ENCODE assay signal across 8 cellular contexts in genomic region chr6:30885999-30886896, GRCh38. TPM values are rescaled to one million over a fixed set of nuclear protein-coding genes. Genes with fewer than 3 reads are reported as not detected.
DNase-seq lines count a peak whose midpoint lies in the region; ATAC-seq and TF ChIP-seq lines count a peak whose summit lies in the region.

No MANE protein-coding gene starts in this region.

- H3K56ac ChIP-seq in IMR-90 (ENCODE audit: extremely low read depth, insufficient read depth, low read length), result peak overlapping the region; percentile 54; the same call in 1 of the 2 replicates

- no peak for TF ChIP-seq RAD21 in IMR-90 (IDR thresholded peaks at IDR 0.05; ENCODE audit: low read length)

- H2AK9ac ChIP-seq in IMR-90 (replicated peaks; ENCODE audit: low read depth, low read length, poor library complexity), result peak overlapping the region; percentile 93

- H4K91ac ChIP-seq in IMR-90 (ENCODE audit: insufficient read depth, low read depth, low read length), result peak overlapping the region; percentile 70

- H4K20me1 ChIP-seq in IMR-90 (ENCODE audit: insufficient read depth, low read length), result no peaks in the 10 kb centered on the region

- peaks cover 14% of the 10 kb centered on the region for H3K9me1 ChIP-seq in IMR-90 (ENCODE audit: insufficient read depth, low read length)

- DNase-seq in COLO668 (lab: John Stamatoyannopoulos, UW; ENCODE audit: unreplicated experiment) (peak; percentile 50), IMR-90 (peak; percentile 79), T1000 (lab: John Stamatoyannopoulos, UW) (peak; percentile 84), lower lobe of right lung (no peak), stomach (peak; percentile 49), CD1c-positive myeloid dendritic cell (ENCODE audit: extremely low spot score) (no peak)

- H3K4me3 ChIP-seq in IMR-90 (ENCODE audit: insufficient read depth, low read depth, low read length) (peak overlapping the region; percentile 81), ectodermal cell (ENCODE audit: insufficient read depth, low read depth, low read length) (peak overlapping the region; percentile 55), lower lobe of right lung (peak overlapping the region; percentile 62), stomach (peak overlapping the region; percentile 79 to 92 (median 80))

- peaks cover 47% of the 10 kb centered on the region for H3K4me1 ChIP-seq in IMR-90 (ENCODE audit: control insufficient read depth, insufficient read depth, low read length)
- peaks cover 25% of the 10 kb centered on the region for H3K4me1 ChIP-seq in ectodermal cell (ENCODE audit: control insufficient read depth, insufficient read depth, low read length)
- peaks cover 40% of the 10 kb centered on the region for H3K4me1 ChIP-seq in lower lobe of right lung
- peaks cover 38 to 86% (median 63%) of the 10 kb centered on the region in 4 donors for H3K4me1 ChIP-seq in stomach

- H4K8ac ChIP-seq in IMR-90 (ENCODE audit: low read depth in 2 of 2, low read length in 2 of 2), result peak overlapping the region; percentile 12 to 78

- no peak for TF ChIP-seq EP300 in stomach (IDR thresholded peaks at IDR 0.05)

- H3K9me3 ChIP-seq in IMR-90 (ENCODE audit: control insufficient read depth, insufficient read depth, low read length), result no peaks in the 10 kb centered on the region
- no peaks in the 10 kb centered on the region for H3K9me3 ChIP-seq in ectodermal cell (ENCODE audit: control insufficient read depth, low read length)
- no peaks in the 10 kb centered on the region for H3K9me3 ChIP-seq in lower lobe of right lung
- H3K9me3 ChIP-seq in stomach, result no peaks in the 10 kb centered on the region

- peak overlapping the region; percentile 91 for H3K4ac ChIP-seq in IMR-90 (ENCODE audit: low read depth, low read length)

- peak; percentile 59 for ATAC-seq in IMR-90 (ENCODE audit: low read depth)
- peak; percentile 0 to 20 for ATAC-seq in lower lobe of right lung
- ATAC-seq in GM18517 (IDR thresholded peaks at IDR 0.05; ENCODE audit: unreplicated experiment), result no peak

- peak overlapping the region; percentile 56 for H2BK5ac ChIP-seq in IMR-90 (ENCODE audit: low read depth, low read length, poor library complexity, severe bottlenecking)

- dilution Hi-C loops in IMR-90 (cut with HindIII; ENCODE audit: low sequenced_read_pairs, unreplicated experiment), result no loop called here

- CTCF ChIA-PET in IMR-90 (lab: Yijun Ruan, JAX), result no interaction called here

- H2BK120ac ChIP-seq in IMR-90 (ENCODE audit: low read depth, low read length), result peak overlapping the region; percentile 82

- H2BK20ac ChIP-seq in IMR-90 (ENCODE audit: low read depth, low read length), result peak overlapping the region; percentile 41

- 0% methylated on average over 5 of the region's 18 CpGs; no CpG with 5 or more reads in 1 of the 2 experiments for WGBS in IMR-90 (ENCODE audit: extremely low coverage in 2 of 2, insufficient read length in 1 of 2), 2 experiments
- 0 to 1% methylated on average over 18 of the region's 18 CpGs for WGBS in ectodermal cell, 2 experiments
- 18 to 30% (median 19%) methylated on average over 16 to 18 of the region's 18 CpGs for WGBS in stomach, 5 donors

- no TSS peak for BruUV-seq in IMR-90 (replicated peaks; lab: Mats Ljungman, UMichigan)

- H3K36me3 ChIP-seq in IMR-90 (ENCODE audit: control insufficient read depth, insufficient read depth, low read length) (peaks cover 22% of the 10 kb centered on the region), ectodermal cell (ENCODE audit: control insufficient read depth, insufficient read depth, low read length) (peaks cover 25% of the 10 kb centered on the region), lower lobe of right lung (peaks cover 22% of the 10 kb centered on the region), stomach (peaks cover 6 to 28% (median 27%) of the 10 kb centered on the region in 4 donors)

- no peak for TF ChIP-seq CTCF in IMR-90 (conservative IDR thresholded peaks at IDR 0.05; ENCODE audit: low read depth, low read length)
- TF ChIP-seq CTCF in lower lobe of right lung (IDR thresholded peaks at IDR 0.05), result no peak
- no peak for TF ChIP-seq CTCF in stomach (IDR thresholded peaks at IDR 0.05)

- POLR2A ChIA-PET in IMR-90 (lab: Charles Lee; ENCODE audit: unreplicated experiment), result interaction anchor here (0.5 kb wide), 1 partner anchor 167 kb away, joined by 5 read pairs; no protein-coding TSS in a partner anchor

- peak overlapping the region; percentile 67 for H4K5ac ChIP-seq in IMR-90 (ENCODE audit: low read depth, low read length)

- intact Hi-C loops in IMR-90 (cut with micrococcal nuclease), result no loop called here
- intact Hi-C loops in lower lobe of right lung (cut with DNase I), result no loop called here
- intact Hi-C loops in stomach (cut with DNase I; ENCODE audit: low total_unique reads), result no loop called here

- peak overlapping the region; percentile 90 for H3K14ac ChIP-seq in IMR-90 (replicated peaks; ENCODE audit: low read depth, low read length)

- H3K27ac ChIP-seq in IMR-90 (ENCODE audit: insufficient read depth, low read length) (peak overlapping the region; percentile 69), ectodermal cell (ENCODE audit: insufficient read depth, low read depth, low read length, poor library complexity, severe bottlenecking) (peak overlapping the region; percentile 96), lower lobe of right lung (peak overlapping the region; percentile 67), stomach (peak overlapping the region; percentile 92 to 95 (median 93))

- peak overlapping the region; percentile 59; the same call in 1 of the 3 replicates for H2BK15ac ChIP-seq in IMR-90 (ENCODE audit: low read depth, low read length)

- H2AK5ac ChIP-seq in IMR-90 (ENCODE audit: low read depth, low read length), result peak overlapping the region; percentile 78

- peak overlapping the region; percentile 52 for H3K18ac ChIP-seq in IMR-90 (ENCODE audit: low read depth, low read length)

- in situ Hi-C loops in IMR-90 (cut with MboI; ENCODE audit: low sequenced_read_pairs), result no loop called here

- peak overlapping the region; percentile 89 for H2AFZ ChIP-seq in IMR-90 (replicated peaks; ENCODE audit: low read length, poor library complexity)

- H3K79me1 ChIP-seq in IMR-90 (ENCODE audit: low read depth in 1 of 2, low read length in 2 of 2), result peaks cover 25 to 55% of the 10 kb centered on the region in 2 experiments

- H3K27me3 ChIP-seq in IMR-90 (ENCODE audit: control insufficient read depth, insufficient read depth, low read length) (no peaks in the 10 kb centered on the region), ectodermal cell (ENCODE audit: control insufficient read depth, insufficient read depth, low read length, poor library complexity, severe bottlenecking) (no peaks in the 10 kb centered on the region), lower lobe of right lung (ENCODE audit: low read depth) (no peaks in the 10 kb centered on the region), stomach (peaks cover 0 to 4% (median 0%) of the 10 kb centered on the region in 3 donors)

- H3K4me2 ChIP-seq in IMR-90 (ENCODE audit: low read depth, low read length), result peak overlapping the region; percentile 96

- TF ChIP-seq POLR2A in IMR-90 (IDR thresholded peaks at IDR 0.05; ENCODE audit: low read depth, low read length) (no peak), stomach (IDR thresholded peaks at IDR 0.05) (no peak)

- H3K23ac ChIP-seq in IMR-90 (ENCODE audit: low read depth, low read length), result peak overlapping the region; percentile 86

- peak overlapping the region; percentile 66 for H3K9ac ChIP-seq in IMR-90 (ENCODE audit: low read depth, low read length)

RNA-seq across cellular contexts. Expression of gene DDR1, which starts 1.9 kb away (rescaled TPM):
- 5.6 and 6.7 TPM in 2 replicates for total RNA-seq in IMR-90 (2012; rRNA removed)
- 17.8 and 19.6 TPM in 2 replicates for polyA plus RNA-seq in IMR-90 (2012; rRNA removed)
- polyA plus RNA-seq in IMR-90 (2012; cell fraction: cytosol; rRNA removed), result 15.6 and 26.4 TPM in 2 replicates
- 56.9 and 61.7 TPM in 2 replicates for polyA plus RNA-seq in IMR-90 (2012; cell fraction: nucleus; rRNA removed; ENCODE audit: low replicate concordance)
- 199 TPM for polyA plus RNA-seq in ectodermal cell (2013, experiment 1 of 4)
- polyA plus RNA-seq in ectodermal cell (2013, experiment 2 of 4), result 192 TPM
- polyA plus RNA-seq in ectodermal cell (2013, experiment 3 of 4), result 170 TPM
- polyA plus RNA-seq in ectodermal cell (2013, experiment 4 of 4), result 192 TPM
- 80.9 TPM for total RNA-seq in lower lobe of right lung
- total RNA-seq in stomach, result 100 to 1,000 TPM in 3 of 5 donors, 10 to 100 TPM in 2; 51.3 to 144 (median 109) TPM
- polyA plus RNA-seq in stomach, result 10 to 100 TPM; 17.6 to 88.7 (median 49.4) TPM

RNA-seq across cellular contexts. Expression of gene GTF2H4, which starts 21.8 kb away (rescaled TPM):
- total RNA-seq in IMR-90 (2012; rRNA removed), result 6.9 and 13.4 TPM in 2 replicates
- 29.5 and 30.8 TPM in 2 replicates for polyA plus RNA-seq in IMR-90 (2012; rRNA removed)
- polyA plus RNA-seq in IMR-90 (2012; cell fraction: cytosol; rRNA removed), result 19.0 and 20.5 TPM in 2 replicates
- polyA plus RNA-seq in IMR-90 (2012; cell fraction: nucleus; rRNA removed; ENCODE audit: low replicate concordance), result 90.6 and 118 TPM in 2 replicates
- 75.3 TPM for polyA plus RNA-seq in ectodermal cell (2013, experiment 1 of 4)
- polyA plus RNA-seq in ectodermal cell (2013, experiment 2 of 4), result 80.7 TPM
- 49.6 TPM for polyA plus RNA-seq in ectodermal cell (2013, experiment 3 of 4)
- 60.3 TPM for polyA plus RNA-seq in ectodermal cell (2013, experiment 4 of 4)
- 37.1 TPM for total RNA-seq in lower lobe of right lung
- total RNA-seq in stomach, result 10 to 100 TPM in 2 of 5 donors, 1 to 10 TPM in 3; 3.9 to 67.4 (median 8.1) TPM
- polyA plus RNA-seq in stomach, result 10 to 100 TPM; 15.3 to 29.6 (median 17.6) TPM

RNA-seq across cellular contexts. Expression of gene VARS2, which starts 27.8 kb away (rescaled TPM):
- 6.9 and 7.2 TPM in 2 replicates for total RNA-seq in IMR-90 (2012; rRNA removed)
- 13.3 and 14.0 TPM in 2 replicates for polyA plus RNA-seq in IMR-90 (2012; rRNA removed)
- 5.5 and 6.7 TPM in 2 replicates for polyA plus RNA-seq in IMR-90 (2012; cell fraction: cytosol; rRNA removed)
- polyA plus RNA-seq in IMR-90 (2012; cell fraction: nucleus; rRNA removed; ENCODE audit: low replicate concordance), result 98.4 and 123 TPM in 2 replicates
- polyA plus RNA-seq in ectodermal cell (2013, experiment 1 of 4), result 93.5 TPM
- polyA plus RNA-seq in ectodermal cell (2013, experiment 2 of 4), result 91.2 TPM
- 56.0 TPM for polyA plus RNA-seq in ectodermal cell (2013, experiment 3 of 4)
- polyA plus RNA-seq in ectodermal cell (2013, experiment 4 of 4), result 65.6 TPM
- 33.0 TPM for total RNA-seq in lower lobe of right lung
- 10 to 100 TPM in 4 of 5 donors, 1 to 10 TPM in 1; 1.2 to 61.6 (median 22.7) TPM for total RNA-seq in stomach
- polyA plus RNA-seq in stomach, result 10 to 100 TPM; 17.9 to 21.8 (median 18.5) TPM

RNA-seq across cellular contexts. Expression of gene SFTA2, which starts 45.7 kb away (rescaled TPM):
- total RNA-seq in IMR-90 (2012; rRNA removed) (not detected in 2 replicates), lower lobe of right lung (351 TPM), stomach (10 to 100 TPM in 1 of 5 donors, 1 to 10 TPM in 1, not detected in 3; 2.8 to 15.2 TPM)
- polyA plus RNA-seq in IMR-90 (2012; rRNA removed) (not detected in 2 replicates), stomach (10 to 100 TPM; 10.2 to 94.7 (median 44.1) TPM)
- not detected in 2 replicates for polyA plus RNA-seq in IMR-90 (2012; cell fraction: cytosol; rRNA removed)
- polyA plus RNA-seq in IMR-90 (2012; cell fraction: nucleus; rRNA removed; ENCODE audit: low replicate concordance), result not detected in 2 replicates
- not detected for polyA plus RNA-seq in ectodermal cell (2013, experiment 1 of 4)
- polyA plus RNA-seq in ectodermal cell (2013, experiment 2 of 4), result not detected
- not detected for polyA plus RNA-seq in ectodermal cell (2013, experiment 3 of 4)
- polyA plus RNA-seq in ectodermal cell (2013, experiment 4 of 4), result not detected

RNA-seq across cellular contexts. Expression of gene MUCL3, which starts 54.5 kb away (rescaled TPM):
- total RNA-seq in IMR-90 (2012; rRNA removed), result not detected in 2 replicates
- polyA plus RNA-seq in IMR-90 (2012; rRNA removed), result not detected in 2 replicates
- not detected in 2 replicates for polyA plus RNA-seq in IMR-90 (2012; cell fraction: cytosol; rRNA removed)
- polyA plus RNA-seq in IMR-90 (2012; cell fraction: nucleus; rRNA removed; ENCODE audit: low replicate concordance), result not detected in 2 replicates
- 0.11 TPM for polyA plus RNA-seq in ectodermal cell (2013, experiment 1 of 4)
- polyA plus RNA-seq in ectodermal cell (2013, experiment 2 of 4), result 0.23 TPM
- 0.16 TPM for polyA plus RNA-seq in ectodermal cell (2013, experiment 3 of 4)
- 0.24 TPM for polyA plus RNA-seq in ectodermal cell (2013, experiment 4 of 4)
- total RNA-seq in lower lobe of right lung, result 5.3 TPM
- 100 to 1,000 TPM in 3 of 5 donors, 10 to 100 TPM in 1, under 1 TPM in 1; 0.87 to 346 (median 168) TPM for total RNA-seq in stomach
- polyA plus RNA-seq in stomach, result 10 to 100 TPM; 17.5 to 83.3 (median 39.6) TPM

Comparison
In these comparisons a context has a peak if more than half of its experiments do, and no peak if none do; other contexts are left out.
1. DNase-seq: peak in COLO668 (single experiment), IMR-90 (single experiment), T1000 (single experiment) and stomach (single experiment); none in lower lobe of right lung (single experiment) and CD1c-positive myeloid dendritic cell (single experiment).
2. Peak in every context shown above with its lines, with median percentiles within 50 percentile points of each other: H3K27ac ChIP-seq and H3K4me3 ChIP-seq.